ENCODE assay signal across 8 cellular contexts in genomic region chr11:33742249-33742851, GRCh38. TPM values are rescaled to one million over a fixed set of nuclear protein-coding genes. Genes with fewer than 3 reads are reported as not detected.
DNase-seq lines count a peak whose midpoint lies in the region; TF ChIP-seq lines count a peak whose summit lies in the region.

No MANE protein-coding gene starts in this region.

- peaks cover 3% of the 10 kb centered on the region for H3K4me1 Mint-ChIP-seq in endothelial cell (ENCODE audit: unreplicated experiment)

- H3K79me2 ChIP-seq in osteoblast (ENCODE audit: insufficient read depth, low read length) = no peaks in the 10 kb centered on the region

- H4K20me1 ChIP-seq in osteoblast (ENCODE audit: insufficient read depth, low read length) = no peaks in the 10 kb centered on the region

- no peak overlapping the region for H3K4me2 ChIP-seq in osteoblast (ENCODE audit: insufficient read depth, low read length)

- H3K27me3 ChIP-seq in osteoblast (ENCODE audit: insufficient read depth, low read length) = no peaks in the 10 kb centered on the region

- H3K9me3 Mint-ChIP-seq in endothelial cell (ENCODE audit: unreplicated experiment) = no peaks in the 10 kb centered on the region

- H3K27ac ChIP-seq in osteoblast (ENCODE audit: low read depth, low read length) = no peak overlapping the region

- H3K36me3 ChIP-seq in osteoblast (ENCODE audit: insufficient read depth, low read length) = peaks cover 10% of the 10 kb centered on the region

- H3K36me3 Mint-ChIP-seq in endothelial cell (ENCODE audit: low read depth, unreplicated experiment) = peaks cover 5% of the 10 kb centered on the region

- H3K4me1 ChIP-seq in osteoblast (ENCODE audit: insufficient read depth, low read length) = peaks cover 7% of the 10 kb centered on the region

- H3K27ac Mint-ChIP-seq in endothelial cell (ENCODE audit: unreplicated experiment) = no peak overlapping the region

- peak; percentile 48 for TF ChIP-seq CTCF in endothelial cell (IDR thresholded peaks at IDR 0.05; ENCODE audit: unreplicated experiment)
- peak; percentile 54 for TF ChIP-seq CTCF in osteoblast (IDR thresholded peaks at IDR 0.05; ENCODE audit: extremely low read depth, low read depth, low read length)

- H3K27me3 Mint-ChIP-seq in endothelial cell (ENCODE audit: unreplicated experiment) = no peaks in the 10 kb centered on the region

- no peaks in the 10 kb centered on the region for H3K9me3 ChIP-seq in osteoblast (ENCODE audit: low read depth, low read length)

- H3K4me3 Mint-ChIP-seq in endothelial cell (ENCODE audit: unreplicated experiment) = no peak overlapping the region

- no peak overlapping the region for H3K4me3 ChIP-seq in osteoblast (ENCODE audit: insufficient read depth, low read length)

- DNase-seq in NCI-H1417 (lab: John Stamatoyannopoulos, UW) (peak in 2 of 3 experiments; percentile 22 to 34), NCI-H1417 treated with DMSO at 0.1 percent for 48 hours (lab: John Stamatoyannopoulos, UW) (no peak), NCI-H2227 treated with DMSO at 0.1 percent for 48 hours (lab: John Stamatoyannopoulos, UW) (peak; percentile 27), endothelial cell (ENCODE audit: low spot score) (no peak), osteoblast (ENCODE audit: insufficient read length, low spot score, missing footprints) (no peak), SK-N-DZ (ENCODE audit: low spot score) (no peak), anterior cingulate cortex (lab: John Stamatoyannopoulos, UW) (no peak)
- no peak for DNase-seq in activated CD8-positive, alpha-beta memory T cell treated with anti-CD3 and anti-CD28 coated beads, Interleukin-2, amount 50 U/mL, for 48 hours

- no peak overlapping the region for H2AFZ ChIP-seq in osteoblast (ENCODE audit: low read length)

RNA-seq across cellular contexts. Expression of gene CD59, which starts 6.1 kb away (rescaled TPM):
- total RNA-seq in endothelial cell (ENCODE audit: unreplicated experiment) = 101 TPM
- 345 and 377 TPM in 2 replicates for total RNA-seq in osteoblast
- 64.3 and 72.3 TPM in 2 replicates for polyA plus RNA-seq in SK-N-DZ (2014; cell fraction: cytosol; rRNA removed)
- polyA plus RNA-seq in SK-N-DZ (2014; cell fraction: nucleus; rRNA removed) = 30.6 and 41.2 TPM in 2 replicates

RNA-seq across cellular contexts. Expression of gene FBXO3, which starts 32.0 kb away (rescaled TPM):
- total RNA-seq in endothelial cell (ENCODE audit: unreplicated experiment) (22.6 TPM), osteoblast (35.8 and 38.3 TPM in 2 replicates)
- polyA plus RNA-seq in SK-N-DZ (2014; cell fraction: cytosol; rRNA removed) = 41.3 and 45.7 TPM in 2 replicates
- polyA plus RNA-seq in SK-N-DZ (2014; cell fraction: nucleus; rRNA removed) = 28.2 and 42.0 TPM in 2 replicates

RNA-seq across cellular contexts. Expression of gene C11orf91, which starts 41.7 kb away (rescaled TPM):
- total RNA-seq in endothelial cell (ENCODE audit: unreplicated experiment) (not detected), osteoblast (not detected in 2 replicates)
- not detected in 2 replicates for polyA plus RNA-seq in SK-N-DZ (2014; cell fraction: cytosol; rRNA removed)
- polyA plus RNA-seq in SK-N-DZ (2014; cell fraction: nucleus; rRNA removed) = not detected in 2 replicates

Comparison
In these comparisons a context has a peak if more than half of its experiments do, and no peak if none do; other contexts are left out.
1. DNase-seq: peak in NCI-H1417 (2 of 3) and NCI-H2227 treated with DMSO at 0.1 percent for 48 hours (single experiment); none in NCI-H1417 treated with DMSO at 0.1 percent for 48 hours (single experiment), endothelial cell (single experiment), osteoblast (single experiment), SK-N-DZ (single experiment), activated CD8-positive, alpha-beta memory T cell treated with anti-CD3 and anti-CD28 coated beads, Interleukin-2, amount 50 U/mL, for 48 hours (single experiment) and anterior cingulate cortex (0 of 58).